ENCODE assay signal across 14 cellular contexts in genomic region chr1:234505774-234506114, GRCh38. TPM values are rescaled to one million over a fixed set of nuclear protein-coding genes. Genes with fewer than 3 reads are reported as not detected.
A peak's percentile ranks its signal among the peaks of the same experiment; 100 is the strongest.
DNase-seq lines count a peak whose midpoint lies in the region; ATAC-seq, FAIRE-seq and TF ChIP-seq lines count a peak whose summit lies in the region.
"Had no signal": no experiment of that assay in that cellular context is flagged by ENCODE, and none has a peak within 500 bp of the region (broad histone marks: within the 10 kb centered on the region; RNA-seq: fewer than 3 reads in every experiment).

No MANE protein-coding gene starts in this region.

- TF ChIP-seq POLR2A in right lobe of liver (IDR thresholded peaks at IDR 0.05) = no peak
- TF ChIP-seq POLR2A in HepG2 (IDR thresholded peaks at IDR 0.05; ENCODE audit: insufficient read depth in 1 of 2, low read depth in 2 of 2, low read length in 2 of 2) = no peak
- TF ChIP-seq POLR2A in esophagus squamous epithelium (IDR thresholded peaks at IDR 0.05) = no peak

- ATAC-seq in right lobe of liver = no peak
- ATAC-seq in HepG2 = no peak
- ATAC-seq in GM18858 (IDR thresholded peaks at IDR 0.05; ENCODE audit: unreplicated experiment) = no peak

- H3K36me3 ChIP-seq in right lobe of liver (no peaks in the 10 kb centered on the region), HepG2 (replicated peaks in 1 of 2; ENCODE audit: control insufficient read depth in 1 of 2, insufficient read depth in 2 of 2, low read length in 2 of 2) (no peaks in the 10 kb centered on the region), PC-9 (ENCODE audit: low read depth) (no peaks in the 10 kb centered on the region), esophagus squamous epithelium (no peaks in the 10 kb centered on the region)
- H3K36me3 ChIP-seq: BLaER1 treated with 17β-estradiol and CSF1 and Interleukin-3, amounts not matched to agents 10 nM and 100 nM had no signal

- in situ Hi-C loops in HepG2 (cut with HindIII; ENCODE audit: extremely low pct_ligation_motif_present, low pct_unique_long_range_greater_than_20kb) = no loop called here

- peaks cover 0 to 38% (median 13%) of the 10 kb centered on the region in 4 donors for H3K4me1 ChIP-seq in right lobe of liver
- H3K4me1 ChIP-seq in HepG2 (ENCODE audit: insufficient read depth, low read length) = peaks cover 57% of the 10 kb centered on the region
- H3K4me1 ChIP-seq in PC-9 (replicated peaks; ENCODE audit: insufficient read depth) = peaks cover 89% of the 10 kb centered on the region
- peaks cover 5 to 26% (median 9%) of the 10 kb centered on the region in 3 donors for H3K4me1 ChIP-seq in esophagus squamous epithelium

- no peak for TF ChIP-seq EP300 in HepG2 (IDR thresholded peaks at IDR 0.05; ENCODE audit: low read depth in 2 of 2, low read length in 2 of 2)
- TF ChIP-seq EP300 in HepG2 (CRISPR knock-in tag; IDR thresholded peaks at IDR 0.05; ENCODE audit: borderline replicate concordance) = no peak

- H3K27me3 ChIP-seq in right lobe of liver (no peaks in the 10 kb centered on the region), HepG2 (ENCODE audit: control insufficient read depth in 1 of 2, insufficient read depth in 2 of 2, low read length in 2 of 2) (no peaks in the 10 kb centered on the region), PC-9 (ENCODE audit: insufficient read depth, low read depth) (no peaks in the 10 kb centered on the region), esophagus squamous epithelium (no peaks in the 10 kb centered on the region)
- H3K27me3 ChIP-seq: BLaER1 treated with 17β-estradiol and CSF1 and Interleukin-3, amounts not matched to agents 10 nM and 100 nM had no signal

- H2AFZ ChIP-seq in HepG2 (ENCODE audit: low read length) (no peak overlapping the region), PC-9 (no peak overlapping the region)

- DNase-seq in right lobe of liver = no peak
- no peak for DNase-seq in HepG2 (ENCODE audit: low spot score)
- peak in 1 of 2 experiments; percentile 97 for DNase-seq in PC-9
- DNase-seq in fibroblast of pulmonary artery (ENCODE audit: low read depth) = peak; percentile 87
- DNase-seq in COLO668 (lab: John Stamatoyannopoulos, UW; ENCODE audit: unreplicated experiment) = no peak
- no peak for DNase-seq in esophagus squamous epithelium (lab: John Stamatoyannopoulos, UW)
- no peak for DNase-seq in NK-92 treated with Interleukin-12 subunit alpha and Interleukin-12 subunit beta, amount 100 ng/mL, for 24 hours (lab: John Stamatoyannopoulos, UW)
- DNase-seq: activated gamma-delta T cell treated with Interleukin-2 at 50 U/mL for 16 hours; NCI-H1048; NCI-H526; stimulated activated CD4-positive, alpha-beta T cell treated with anti-CD3 and anti-CD28 coated beads, Interleukin-12 subunit alpha, Interleukin-12 subunit beta, amount 100 ng/mL, for 4 hours had no signal

- CTCF ChIA-PET in HepG2 (lab: Yijun Ruan, JAX; ENCODE audit: low intra/inter-chr PET ratio, low total read pairs) (no interaction called here), PC-9 (lab: Charles Lee) (no interaction called here)

- FAIRE-seq in HepG2 (lab: Jason Lieb, UNC) = no peak
- FAIRE-seq: colon had no signal

- H3K4me2 ChIP-seq in HepG2 (ENCODE audit: low read depth, low read length) (no peak overlapping the region), PC-9 (peak overlapping the region; percentile 76)

- POLR2A ChIA-PET in HepG2 (lab: Yijun Ruan, JAX) = no interaction called here
- POLR2A ChIA-PET in PC-9 (lab: Charles Lee; ENCODE audit: unreplicated experiment) = interaction anchor here (0.7 kb wide), 2 partner anchors 9 to 94 kb away, joined by 4 to 6 read pairs; no protein-coding TSS in a partner anchor

- BruUV-seq in HepG2 (replicated peaks; lab: Mats Ljungman, UMichigan) (no TSS peak), PC-9 (replicated peaks; lab: Mats Ljungman, UMichigan) (no TSS peak)

- H4K20me1 ChIP-seq in HepG2 (ENCODE audit: insufficient read depth, low read length) = no peaks in the 10 kb centered on the region
- no peaks in the 10 kb centered on the region for H4K20me1 ChIP-seq in PC-9 (ENCODE audit: insufficient read depth)
- H4K20me1 ChIP-seq: BLaER1 treated with 17β-estradiol and CSF1 and Interleukin-3, amounts not matched to agents 10 nM and 100 nM had no signal

- no peak overlapping the region for H3K9ac ChIP-seq in HepG2 (ENCODE audit: insufficient read depth, low read depth, low read length)
- H3K9ac ChIP-seq: BLaER1 treated with 17β-estradiol and CSF1 and Interleukin-3, amounts not matched to agents 10 nM and 100 nM had no signal

- intact Hi-C loops in right lobe of liver (cut with DNase I) = no loop called here
- intact Hi-C loops in HepG2 (cut with micrococcal nuclease; ENCODE audit: unreplicated experiment) = no loop called here
- intact Hi-C loops in PC-9 (cut with micrococcal nuclease; ENCODE audit: unreplicated experiment) = no loop called here
- intact Hi-C loops in esophagus squamous epithelium (cut with DNase I) = no loop called here

- H3K27ac ChIP-seq in right lobe of liver (peak overlapping the region in 2 of 3 donors; percentile 33 to 60), HepG2 (ENCODE audit: extremely low read length, insufficient read depth, low read length) (no peak overlapping the region), PC-9 (peak overlapping the region; percentile 99), esophagus squamous epithelium (no peak overlapping the region)

- H3K9me2 ChIP-seq in PC-9 (ENCODE audit: insufficient read depth) = no peaks in the 10 kb centered on the region

- H3K79me2 ChIP-seq in HepG2 (ENCODE audit: insufficient read depth, low read length) (no peaks in the 10 kb centered on the region), PC-9 (ENCODE audit: low read depth) (no peaks in the 10 kb centered on the region)

- TF ChIP-seq RAD21 in HepG2 (CRISPR knock-in tag; IDR thresholded peaks at IDR 0.05) = no peak

- TF ChIP-seq CTCF in right lobe of liver (IDR thresholded peaks at IDR 0.05) (no peak), HepG2 (CRISPR knock-in tag; IDR thresholded peaks at IDR 0.05) (no peak), PC-9 (conservative IDR thresholded peaks at IDR 0.05) (no peak), fibroblast of pulmonary artery (IDR thresholded peaks at IDR 0.05; ENCODE audit: low read length, missing control alignments) (no peak), esophagus squamous epithelium (IDR thresholded peaks at IDR 0.05) (no peak)

- peaks cover 49% of the 10 kb centered on the region for H3F3A ChIP-seq in PC-9 (ENCODE audit: insufficient read depth, low read depth)

- H3K9me3 ChIP-seq in right lobe of liver = no peaks in the 10 kb centered on the region
- H3K9me3 ChIP-seq in HepG2 (ENCODE audit: low read length) = no peaks in the 10 kb centered on the region
- peaks cover 5% of the 10 kb centered on the region; the same call in 1 of the 2 replicates for H3K9me3 ChIP-seq in PC-9 (ENCODE audit: insufficient read depth, low read depth)
- no peaks in the 10 kb centered on the region for H3K9me3 ChIP-seq in esophagus squamous epithelium

- H3K4me3 ChIP-seq in right lobe of liver = no peak overlapping the region
- H3K4me3 ChIP-seq in HepG2 (replicated peaks in 1 of 3; ENCODE audit: insufficient read depth in 1 of 3, low read depth in 2 of 3, low read length in 3 of 3) = no peak overlapping the region
- no peak overlapping the region for H3K4me3 ChIP-seq in PC-9
- H3K4me3 ChIP-seq in fibroblast of pulmonary artery (replicated peaks; ENCODE audit: low read depth, low read length) = no peak overlapping the region
- no peak overlapping the region for H3K4me3 ChIP-seq in esophagus squamous epithelium
- H3K4me3 ChIP-seq: BLaER1 treated with 17β-estradiol and CSF1 and Interleukin-3, amounts not matched to agents 10 nM and 100 nM had no signal

TF ChIP-seq in HepG2, 621 proteins besides CTCF, POLR2A, EP300 and RAD21 (continues in another document):
- TF ChIP-seq ZNF354B (CRISPR knock-in tag; IDR thresholded peaks at IDR 0.05) (no peak), E2F2 (CRISPR knock-in tag; IDR thresholded peaks at IDR 0.05; ENCODE audit: borderline replicate concordance) (no peak), FOXC1 (CRISPR knock-in tag; IDR thresholded peaks at IDR 0.05; ENCODE audit: borderline replicate concordance) (no peak)

RNA-seq across cellular contexts. Expression of gene TARBP1, which starts 26.8 kb away (rescaled TPM):
- total RNA-seq in right lobe of liver (10 to 100 TPM in 2 of 6 experiments, 1 to 10 TPM in 4; 7.2 to 16.7 (median 8.0) TPM), HepG2 (2016; rRNA removed; fragmentation: Illumina TruSeq; extraction: Trizol) (31.0 and 37.7 TPM in 2 replicates), PC-9 (2021) (47.3 and 61.1 TPM in 2 replicates), esophagus squamous epithelium (10 to 100 TPM; 13.2 to 39.2 (median 27.6) TPM)
- 8.0 and 10.9 TPM in 2 replicates for total RNA-seq in HepG2 (2016; cell fraction: cytosol; rRNA removed; fragmentation: Illumina TruSeq; extraction: Trizol; ENCODE audit: low read depth)
- total RNA-seq in HepG2 (2016; cell fraction: insoluble cytoplasmic fraction; rRNA removed; fragmentation: Illumina TruSeq; extraction: Trizol) = 33.0 and 39.2 TPM in 2 replicates
- total RNA-seq in HepG2 (2016; cell fraction: membrane; rRNA removed; fragmentation: Illumina TruSeq; extraction: Trizol) = 9.9 and 14.5 TPM in 2 replicates
- total RNA-seq in HepG2 (2016; cell fraction: nucleus; rRNA removed; fragmentation: Illumina TruSeq; extraction: Trizol) = 49.3 and 51.0 TPM in 2 replicates
- polyA plus RNA-seq in HepG2 (2011; rRNA removed) = 58.7 and 67.0 TPM in 2 replicates
- polyA plus RNA-seq in HepG2 (2011; cell fraction: cytosol; rRNA removed) = 15.2 and 18.3 TPM in 2 replicates
- 127 and 145 TPM in 2 replicates for polyA plus RNA-seq in HepG2 (2011; cell fraction: nucleus; rRNA removed)
- polyA plus RNA-seq in HepG2 (2012) = 31.2 and 34.3 TPM in 2 replicates
- polyA plus RNA-seq in HepG2 (2016; cell fraction: cytosol; fragmentation: Illumina TruSeq; extraction: Trizol; ENCODE audit: low read depth) = 1.00 and 1.2 TPM in 2 replicates
- 26.8 and 27.3 TPM in 2 replicates for polyA plus RNA-seq in HepG2 (2016; cell fraction: insoluble cytoplasmic fraction; fragmentation: Illumina TruSeq; extraction: Trizol; ENCODE audit: low read depth)
- polyA plus RNA-seq in HepG2 (2016; cell fraction: membrane; fragmentation: Illumina TruSeq; extraction: Trizol; ENCODE audit: low read depth) = 3.6 and 4.1 TPM in 2 replicates
- 121 and 134 TPM in 2 replicates for polyA plus RNA-seq in HepG2 (2016; cell fraction: nucleus; fragmentation: Illumina TruSeq; extraction: Trizol; ENCODE audit: insufficient read depth, low read depth)
- polyA minus RNA-seq in HepG2 (2011; rRNA and poly(A)+ RNA removed; ENCODE audit: low replicate concordance) = 15.4 and 29.8 TPM in 2 replicates
- 10.9 and 11.5 TPM in 2 replicates for polyA minus RNA-seq in HepG2 (2011; cell fraction: cytosol; rRNA and poly(A)+ RNA removed)
- polyA minus RNA-seq in HepG2 (2011; cell fraction: nucleus; rRNA and poly(A)+ RNA removed) = 73.5 and 78.7 TPM in 2 replicates

Comparison
In these comparisons a context has a peak if more than half of its experiments do, and no peak if none do; other contexts are left out.
1. H3K27ac ChIP-seq: peak in right lobe of liver (2 of 3) and PC-9 (single experiment); none in HepG2 (single experiment) and esophagus squamous epithelium (0 of 4).